Comparison of ENCODE assay signal across 8 cellular contexts in genomic region chr15:95860406-95860805, GRCh38.
"Had no signal": no experiment of that assay in that cellular context is flagged by ENCODE, and none has a peak within 500 bp of the region (broad histone marks: within the 10 kb centered on the region; RNA-seq: fewer than 3 reads in every experiment).

No MANE protein-coding gene starts in this region.

- H3K4me3 ChIP-seq: GM12878 had no signal

- FAIRE-seq: G401.6, GM12878, GM12891, GM12892, GM18507, GM19239 had no signal

- ATAC-seq: GM12878 had no signal

- DNase-seq: GDM1, GF-D8 had no signal
